14 cellular contexts compared by ENCODE assay signal in the genomic region with DNA sequence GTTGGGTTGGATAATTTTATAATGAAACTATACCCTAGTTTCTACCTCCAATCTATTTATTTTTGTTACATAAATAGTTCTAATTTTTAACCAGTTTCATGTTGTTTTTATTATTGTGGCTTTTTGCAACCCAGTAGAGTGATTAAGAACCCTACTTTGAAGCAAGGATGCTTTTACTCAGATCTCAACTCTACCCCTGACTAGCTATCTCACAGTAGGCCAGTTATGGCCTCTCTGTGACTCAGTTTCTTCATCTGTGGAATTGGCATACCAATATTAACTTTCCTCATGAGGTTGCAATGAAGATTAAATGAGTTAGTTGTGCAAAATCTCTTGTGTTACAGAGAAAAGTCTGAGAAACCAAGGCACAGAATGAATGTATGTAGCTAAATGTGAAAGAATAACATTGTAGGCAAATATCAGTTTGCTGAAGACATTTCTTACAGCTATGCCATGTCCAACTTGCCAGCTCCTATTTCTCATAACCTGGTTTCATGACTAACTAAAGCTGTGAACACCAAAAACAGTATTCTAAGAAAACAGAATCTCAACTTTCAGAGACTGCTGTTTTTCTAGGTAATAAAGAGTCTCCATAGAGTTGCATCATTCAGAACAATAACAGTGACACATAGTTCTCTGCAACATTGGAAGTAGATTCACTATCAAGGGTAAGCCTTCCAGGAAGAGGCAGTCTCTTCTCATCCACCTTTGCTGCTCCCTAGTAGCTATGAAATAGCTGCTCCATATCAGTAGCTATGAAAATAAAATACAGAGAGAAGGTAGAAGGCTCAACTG. TPM values are rescaled to one million over a fixed set of nuclear protein-coding genes. Genes with fewer than 3 reads are reported as not detected.
A peak's percentile ranks its signal among the peaks of the same experiment; 100 is the strongest.
DNase-seq lines count a peak whose midpoint lies in the region; ATAC-seq, FAIRE-seq and TF ChIP-seq lines count a peak whose summit lies in the region.
"Had no signal": no experiment of that assay in that cellular context is flagged by ENCODE, and none has a peak within 500 bp of the region (broad histone marks: within the 10 kb centered on the region; RNA-seq: fewer than 3 reads in every experiment).

No MANE protein-coding gene starts in this region.

- no peak overlapping the region for H3K27ac ChIP-seq in sigmoid colon
- H3K27ac ChIP-seq: gastroesophageal sphincter, right atrium auricular region, WERI-Rb-1 had no signal

- H3K4me3 Mint-ChIP-seq in activated naive CD8-positive, alpha-beta T cell = peak overlapping the region; percentile 79

- no peak for DNase-seq in GM12892 (ENCODE audit: insufficient read length)
- DNase-seq in LHCN-M2 (ENCODE audit: low read depth) = peak; percentile 77
- DNase-seq in kidney glomerular epithelial cell (lab: John Stamatoyannopoulos, UW) = peak; percentile 76
- no peak for DNase-seq in sigmoid colon
- DNase-seq in amygdala (lab: John Stamatoyannopoulos, UW) = no peak
- no peak for DNase-seq in NCI-H1417 (lab: John Stamatoyannopoulos, UW)
- DNase-seq: NCI-H1436, NCI-H526 treated with DMSO at 0.1 percent for 48 hours, WERI-Rb-1 had no signal

- H3K4me3 ChIP-seq in sigmoid colon = no peak overlapping the region
- H3K4me3 ChIP-seq: gastroesophageal sphincter, right atrium auricular region had no signal

- peaks cover 86% of the 10 kb centered on the region for H3K4me1 Mint-ChIP-seq in activated naive CD8-positive, alpha-beta T cell (ENCODE audit: low read depth)

- intact Hi-C loops in sigmoid colon (cut with DNase I) = no loop called here

- H3K4me1 ChIP-seq in sigmoid colon = no peaks in the 10 kb centered on the region
- H3K4me1 ChIP-seq: gastroesophageal sphincter had no signal

- TF ChIP-seq POLR2A in GM12892 (IDR thresholded peaks at IDR 0.05; ENCODE audit: low read depth, low read length) (no peak), sigmoid colon (IDR thresholded peaks at IDR 0.05) (no peak)

- H3K27me3 Mint-ChIP-seq in activated naive CD8-positive, alpha-beta T cell = no peaks in the 10 kb centered on the region

- peaks cover 3% of the 10 kb centered on the region for H3K36me3 Mint-ChIP-seq in activated naive CD8-positive, alpha-beta T cell

- no peaks in the 10 kb centered on the region for H3K9me3 Mint-ChIP-seq in activated naive CD8-positive, alpha-beta T cell (ENCODE audit: low read depth)

- TF ChIP-seq EP300 in sigmoid colon (IDR thresholded peaks at IDR 0.05) = no peak

- no peaks in the 10 kb centered on the region for H3K36me3 ChIP-seq in sigmoid colon
- H3K36me3 ChIP-seq: gastroesophageal sphincter, right atrium auricular region, WERI-Rb-1 had no signal

- H3K27me3 ChIP-seq in sigmoid colon = no peaks in the 10 kb centered on the region
- H3K27me3 ChIP-seq: gastroesophageal sphincter, right atrium auricular region had no signal

- ATAC-seq in HG02981 (IDR thresholded peaks at IDR 0.05; ENCODE audit: unreplicated experiment) = no peak
- ATAC-seq: gastroesophageal sphincter had no signal

- H3K27ac Mint-ChIP-seq in activated naive CD8-positive, alpha-beta T cell = peak overlapping the region; percentile 99

- TF ChIP-seq CTCF in sigmoid colon (IDR thresholded peaks at IDR 0.05) = no peak

- FAIRE-seq in GM12892 (lab: Jason Lieb, UNC) = peak; percentile 33

- no peaks in the 10 kb centered on the region for H3K9me3 ChIP-seq in sigmoid colon
- H3K9me3 ChIP-seq: gastroesophageal sphincter, right atrium auricular region had no signal

RNA-seq across cellular contexts. Expression of a gene that starts 33.2 kb away (rescaled TPM):
- 102 TPM for polyA plus RNA-seq in GM12892 (2012; ENCODE audit: missing spikeins)
- total RNA-seq in LHCN-M2 (2014; rRNA removed) (0.92 and 1.7 TPM in 2 replicates), sigmoid colon (1 to 10 TPM; 2.5 to 4.3 (median 3.4) TPM)
- 0.27 TPM for polyA plus RNA-seq in LHCN-M2 (2012)
- polyA plus RNA-seq in sigmoid colon = 10 to 100 TPM in 1 of 3 donors, 1 to 10 TPM in 2; 5.8 to 36.4 (median 6.6) TPM
- total RNA-seq: dermis microvascular lymphatic vessel endothelial cell had no signal

Comparison
In these comparisons a context has a peak if more than half of its experiments do, and no peak if none do; other contexts are left out.
1. DNase-seq: peak in LHCN-M2 (single experiment) and kidney glomerular epithelial cell (single experiment); none in GM12892 (single experiment), sigmoid colon (single experiment), amygdala (0 of 56) and NCI-H1417 (0 of 3).